Comparison of ENCODE assay signal across 26 cellular contexts in genomic region chr12:31466768-31467167, GRCh38.
A peak's percentile ranks its signal among the peaks of the same experiment; 100 is the strongest.
DNase-seq lines count a peak whose midpoint lies in the region; ATAC-seq and TF ChIP-seq lines count a peak whose summit lies in the region.
"Had no signal": no experiment of that assay in that cellular context is flagged by ENCODE, and none has a peak within 500 bp of the region (broad histone marks: within the 10 kb centered on the region; RNA-seq: fewer than 3 reads in every experiment).

No MANE protein-coding gene starts in this region.

- H3K36me3 Mint-ChIP-seq in stimulated activated naive B cell treated with anti-CD40 and anti-IgM and Interleukin-4, amounts not matched to agents 10 μg/mL and 1 μg/mL and 100 μg/mL, for 72 hours: peaks cover 12 to 20% of the 10 kb centered on the region in 2 donors
- H3K36me3 Mint-ChIP-seq: activated naive CD8-positive, alpha-beta T cell; CD14-positive monocyte had no signal

- H3K4me1 ChIP-seq in IMR-90 (ENCODE audit: control insufficient read depth, insufficient read depth, low read length): peaks cover 2% of the 10 kb centered on the region; the same call in 1 of the 2 replicates
- H3K4me1 ChIP-seq: ascending aorta, HAP-1 had no signal

- H4K8ac ChIP-seq in IMR-90 (ENCODE audit: low read depth in 2 of 2, low read length in 2 of 2): no peak overlapping the region

- intact Hi-C loops in IMR-90 (cut with micrococcal nuclease): no loop called here

- dilution Hi-C loops in IMR-90 (cut with HindIII; ENCODE audit: low sequenced_read_pairs, unreplicated experiment): no loop called here

- no peaks in the 10 kb centered on the region for H3K9me1 ChIP-seq in IMR-90 (ENCODE audit: insufficient read depth, low read length)

- H2BK120ac ChIP-seq in IMR-90 (ENCODE audit: low read depth, low read length): no peak overlapping the region

- H3K56ac ChIP-seq in IMR-90 (ENCODE audit: extremely low read depth, insufficient read depth, low read length): no peak overlapping the region

- H3K9me3 Mint-ChIP-seq in stimulated activated naive B cell treated with anti-CD40 and anti-IgM and Interleukin-4, amounts not matched to agents 10 μg/mL and 1 μg/mL and 100 μg/mL, for 72 hours: peaks cover 0 to 3% of the 10 kb centered on the region in 2 donors
- H3K9me3 Mint-ChIP-seq: activated B cell treated with CpG ODN at 0.5 μM for 24 hours; activated CD4-positive, alpha-beta T cell treated with anti-CD3 and anti-CD28 coated beads, Interleukin-2, amount 10 ng/mL, durations not matched to agents 7 days and 5 days; nephron had no signal

- peak overlapping the region; percentile 37 for H3K27ac Mint-ChIP-seq in stimulated activated naive B cell treated with anti-CD40 and anti-IgM and Interleukin-4, amounts not matched to agents 10 μg/mL and 1 μg/mL and 100 μg/mL, for 72 hours
- H3K27ac Mint-ChIP-seq: activated B cell treated with CpG ODN at 0.5 μM for 24 hours; activated CD4-positive, alpha-beta T cell treated with anti-CD3 and anti-CD28 coated beads, Interleukin-2, amount 10 ng/mL, durations not matched to agents 7 days and 5 days; activated naive CD8-positive, alpha-beta T cell; CD14-positive monocyte; nephron; stimulated activated memory B cell treated with anti-CD40 and anti-IgM and Interleukin-4, amounts not matched to agents 10 μg/mL and 1 μg/mL and 100 μg/mL, for 72 hours had no signal

- H3K4ac ChIP-seq in IMR-90 (ENCODE audit: low read depth, low read length): no peak overlapping the region

- DNase-seq in IMR-90 (peak; percentile 37), epithelial cell of esophagus (ENCODE audit: low read depth) (peak; percentile 9), mucosa of gallbladder (ENCODE audit: low spot score) (no peak), DMS79 (lab: John Stamatoyannopoulos, UW) (no peak)
- no peak for DNase-seq in stimulated activated naive B cell treated with anti-CD40 and anti-IgM and Interleukin-4, amounts not matched to agents 10 μg/mL and 1 μg/mL and 100 μg/mL, for 72 hours
- no peak for DNase-seq in activated effector memory CD4-positive, alpha-beta T cell treated with Interleukin-2 at 50 U/mL for 16 hours
- DNase-seq: activated B cell treated with CpG ODN at 0.5 μM for 24 hours; activated CD4-positive, alpha-beta T cell treated with anti-CD3 and anti-CD28 coated beads, Interleukin-2, amount 10 ng/mL, durations not matched to agents 7 days and 5 days; central memory CD4-positive, alpha-beta T cell; hypothalamus; KBM-7; NCI-H1092 treated with DMSO at 0.1 percent for 48 hours; NCI-H187; NCI-H2171; NCI-H510A; T-helper 1 cell had no signal

- H3K14ac ChIP-seq in IMR-90 (replicated peaks; ENCODE audit: low read depth, low read length): no peak overlapping the region

- H3K36me3 ChIP-seq in IMR-90 (ENCODE audit: control insufficient read depth, insufficient read depth, low read length): no peaks in the 10 kb centered on the region; the same call in 1 of the 2 replicates
- H3K36me3 ChIP-seq: ascending aorta, HAP-1 had no signal

- H2BK20ac ChIP-seq in IMR-90 (ENCODE audit: low read depth, low read length): no peak overlapping the region

- H3K9me3 ChIP-seq in IMR-90 (ENCODE audit: control insufficient read depth, insufficient read depth, low read length): no peaks in the 10 kb centered on the region
- H3K9me3 ChIP-seq: ascending aorta, HAP-1 had no signal

- H4K20me1 ChIP-seq in IMR-90 (ENCODE audit: insufficient read depth, low read length): no peaks in the 10 kb centered on the region

- no peak overlapping the region for H3K4me3 Mint-ChIP-seq in stimulated activated naive B cell treated with anti-CD40 and anti-IgM and Interleukin-4, amounts not matched to agents 10 μg/mL and 1 μg/mL and 100 μg/mL, for 72 hours
- H3K4me3 Mint-ChIP-seq: activated B cell treated with CpG ODN at 0.5 μM for 24 hours; activated CD4-positive, alpha-beta T cell treated with anti-CD3 and anti-CD28 coated beads, Interleukin-2, amount 10 ng/mL, durations not matched to agents 7 days and 5 days; activated naive CD8-positive, alpha-beta T cell; CD14-positive monocyte; nephron; stimulated activated memory B cell treated with anti-CD40 and anti-IgM and Interleukin-4, amounts not matched to agents 10 μg/mL and 1 μg/mL and 100 μg/mL, for 72 hours had no signal

- no peak overlapping the region for H2AFZ ChIP-seq in IMR-90 (replicated peaks; ENCODE audit: low read length, poor library complexity)

- H3K18ac ChIP-seq in IMR-90 (ENCODE audit: low read depth, low read length): no peak overlapping the region

- POLR2A ChIA-PET in IMR-90 (lab: Charles Lee; ENCODE audit: unreplicated experiment): no interaction called here

- H3K23ac ChIP-seq in IMR-90 (ENCODE audit: low read depth, low read length): no peak overlapping the region

- no peak overlapping the region for H2BK15ac ChIP-seq in IMR-90 (ENCODE audit: low read depth, low read length)

- no TSS peak for BruUV-seq in IMR-90 (replicated peaks; lab: Mats Ljungman, UMichigan)

- H4K91ac ChIP-seq in IMR-90 (ENCODE audit: insufficient read depth, low read depth, low read length): no peak overlapping the region

- TF ChIP-seq POLR2A in IMR-90 (IDR thresholded peaks at IDR 0.05; ENCODE audit: low read depth, low read length): no peak

- H3K4me2 ChIP-seq in IMR-90 (ENCODE audit: low read depth, low read length): no peak overlapping the region

- H4K5ac ChIP-seq in IMR-90 (ENCODE audit: low read depth, low read length): no peak overlapping the region

- no peak for TF ChIP-seq RAD21 in IMR-90 (IDR thresholded peaks at IDR 0.05; ENCODE audit: low read length)

- CTCF ChIA-PET in IMR-90 (lab: Yijun Ruan, JAX): interaction anchor here (0.6 kb wide), 2 partner anchors 14 to 19 kb away, joined by 3 read pairs; no protein-coding TSS in a partner anchor

- H2AK5ac ChIP-seq in IMR-90 (ENCODE audit: low read depth, low read length): no peak overlapping the region

- in situ Hi-C loops in IMR-90 (cut with MboI; ENCODE audit: low sequenced_read_pairs): no loop called here

- peaks cover 9 to 16% of the 10 kb centered on the region in 2 donors for H3K4me1 Mint-ChIP-seq in stimulated activated naive B cell treated with anti-CD40 and anti-IgM and Interleukin-4, amounts not matched to agents 10 μg/mL and 1 μg/mL and 100 μg/mL, for 72 hours
- H3K4me1 Mint-ChIP-seq: activated CD4-positive, alpha-beta T cell treated with anti-CD3 and anti-CD28 coated beads, Interleukin-2, amount 10 ng/mL, durations not matched to agents 7 days and 5 days; CD14-positive monocyte; nephron had no signal

- H3K9ac ChIP-seq in IMR-90 (ENCODE audit: low read depth, low read length): no peak overlapping the region

- H3K27me3 Mint-ChIP-seq in stimulated activated naive B cell treated with anti-CD40 and anti-IgM and Interleukin-4, amounts not matched to agents 10 μg/mL and 1 μg/mL and 100 μg/mL, for 72 hours: no peaks in the 10 kb centered on the region
- H3K27me3 Mint-ChIP-seq: activated B cell treated with CpG ODN at 0.5 μM for 24 hours; activated CD4-positive, alpha-beta T cell treated with anti-CD3 and anti-CD28 coated beads, Interleukin-2, amount 10 ng/mL, durations not matched to agents 7 days and 5 days; activated naive CD8-positive, alpha-beta T cell; stimulated activated memory B cell treated with anti-CD40 and anti-IgM and Interleukin-4, amounts not matched to agents 10 μg/mL and 1 μg/mL and 100 μg/mL, for 72 hours had no signal

- H2AK9ac ChIP-seq in IMR-90 (replicated peaks; ENCODE audit: low read depth, low read length, poor library complexity): no peak overlapping the region

- H3K79me1 ChIP-seq in IMR-90 (ENCODE audit: low read depth in 1 of 2, low read length in 2 of 2): peaks cover 0 to 4% of the 10 kb centered on the region in 2 experiments; a peak in 2 of 4 replicates

- no peak overlapping the region for H3K27ac ChIP-seq in IMR-90 (ENCODE audit: insufficient read depth, low read length)
- H3K27ac ChIP-seq: ascending aorta, SK-N-MC had no signal

- no peaks in the 10 kb centered on the region for H3K27me3 ChIP-seq in IMR-90 (ENCODE audit: control insufficient read depth, insufficient read depth, low read length)
- H3K27me3 ChIP-seq: ascending aorta had no signal

- H3K4me3 ChIP-seq in IMR-90 (ENCODE audit: insufficient read depth, low read depth, low read length) (no peak overlapping the region), epithelial cell of esophagus (ENCODE audit: low read length) (no peak overlapping the region)
- H3K4me3 ChIP-seq: ascending aorta, HAP-1, SK-N-MC had no signal

- ATAC-seq in GM18907 (IDR thresholded peaks at IDR 0.05; ENCODE audit: unreplicated experiment) (peak; percentile 60), IMR-90 (ENCODE audit: low read depth) (no peak), HG03457 (IDR thresholded peaks at IDR 0.05; ENCODE audit: unreplicated experiment) (no peak)
- ATAC-seq in stimulated activated naive B cell treated with anti-CD40 and anti-IgM and Interleukin-4, amounts not matched to agents 10 μg/mL and 1 μg/mL and 100 μg/mL, for 72 hours (replicated peaks): no peak
- ATAC-seq: left lobe of liver; stimulated activated memory B cell treated with anti-CD40 and anti-IgM and Interleukin-4, amounts not matched to agents 10 μg/mL and 1 μg/mL and 100 μg/mL, for 72 hours had no signal

- H2BK5ac ChIP-seq in IMR-90 (ENCODE audit: low read depth, low read length, poor library complexity, severe bottlenecking): no peak overlapping the region

- TF ChIP-seq CTCF in IMR-90 (conservative IDR thresholded peaks at IDR 0.05; ENCODE audit: low read depth, low read length) (no peak), epithelial cell of esophagus (IDR thresholded peaks at IDR 0.05; ENCODE audit: insufficient read depth, low read depth, low read length, missing control alignments) (no peak)

TF ChIP-seq in IMR-90, 13 proteins besides CTCF, POLR2A, EP300 and RAD21 (continues in another document):
- TF ChIP-seq MAZ (IDR thresholded peaks at IDR 0.05; ENCODE audit: borderline replicate concordance, low read depth, low read length) (no peak), ELK1 (IDR thresholded peaks at IDR 0.05; ENCODE audit: borderline replicate concordance, low read depth, low read length) (no peak), CHD1 (IDR thresholded peaks at IDR 0.05; ENCODE audit: low read depth, low read length) (no peak), RCOR1 (IDR thresholded peaks at IDR 0.05; ENCODE audit: insufficient replicate concordance, low read length) (no peak), FOS (IDR thresholded peaks at IDR 0.05; ENCODE audit: low read depth, low read length) (no peak), SMC3 (IDR thresholded peaks at IDR 0.05; ENCODE audit: low read depth, low read length) (no peak), CEBPB (IDR thresholded peaks at IDR 0.05; ENCODE audit: low read depth, low read length) (no peak), NFE2L2 (IDR thresholded peaks at IDR 0.05; ENCODE audit: low read depth, low read length) (no peak)

Comparison
In these comparisons a context has a peak if more than half of its experiments do, and no peak if none do; other contexts are left out.
1. DNase-seq: peak in IMR-90 (single experiment) and epithelial cell of esophagus (single experiment); none in stimulated activated naive B cell treated with anti-CD40 and anti-IgM and Interleukin-4, amounts not matched to agents 10 μg/mL and 1 μg/mL and 100 μg/mL, for 72 hours (single experiment), mucosa of gallbladder (single experiment), activated effector memory CD4-positive, alpha-beta T cell treated with Interleukin-2 at 50 U/mL for 16 hours (single experiment) and DMS79 (single experiment).